ENCODE assay signal across 10 cellular contexts in genomic region chr1:153261793-153262371, GRCh38. TPM values are rescaled to one million over a fixed set of nuclear protein-coding genes. Genes with fewer than 3 reads are reported as not detected.
A peak's percentile ranks its signal among the peaks of the same experiment; 100 is the strongest.
DNase-seq lines count a peak whose midpoint lies in the region; TF ChIP-seq lines count a peak whose summit lies in the region.
"Had no signal": no experiment of that assay in that cellular context is flagged by ENCODE, and none has a peak within 500 bp of the region (broad histone marks: within the 10 kb centered on the region; RNA-seq: fewer than 3 reads in every experiment).

No MANE protein-coding gene starts in this region.

- H3K4me1 Mint-ChIP-seq in IgD-negative memory B cell (peaks cover 19 to 21% (median 20%) of the 10 kb centered on the region in 3 donors), nephron progenitor cell (peaks cover 5% of the 10 kb centered on the region)

- peaks cover 10% of the 10 kb centered on the region for H3K9me3 ChIP-seq in BLaER1

- H3K36me3 Mint-ChIP-seq in IgD-negative memory B cell (no peaks in the 10 kb centered on the region), nephron progenitor cell (ENCODE audit: low read depth) (no peaks in the 10 kb centered on the region)
- H3K36me3 Mint-ChIP-seq: activated naive CD4-positive, alpha-beta T cell treated with anti-CD3 and anti-CD28 coated beads, Interleukin-2, amount 50 U/mL, for 72 hours had no signal

- TF ChIP-seq CTCF in dorsolateral prefrontal cortex (IDR thresholded peaks at IDR 0.05 in 54 of 56, conservative IDR thresholded peaks at IDR 0.05 in 2 of 56; ENCODE audit: low read depth in 1 of 56, partially characterized antibody in 56 of 56) (no peak), nephron progenitor cell (IDR thresholded peaks at IDR 0.05) (no peak)

- peak overlapping the region; percentile 65 for H3K9ac ChIP-seq in BLaER1

- H3K27ac ChIP-seq in BLaER1 (no peak overlapping the region), dorsolateral prefrontal cortex (peak overlapping the region in 38 of 59 donors; percentile 8 to 81 (median 61))

- peaks cover 36% of the 10 kb centered on the region for H3K4me1 ChIP-seq in BLaER1

- H3K4me3 ChIP-seq in BLaER1 (peak overlapping the region; percentile 72), dorsolateral prefrontal cortex (peak overlapping the region; percentile 37 to 74 (median 53))

- H3K36me3 ChIP-seq in BLaER1 = no peaks in the 10 kb centered on the region

- peak overlapping the region; percentile 100 for H3K4me2 ChIP-seq in BLaER1

- H3K9me3 Mint-ChIP-seq in IgD-negative memory B cell (peaks cover 0 to 2% (median 0%) of the 10 kb centered on the region in 3 donors), nephron progenitor cell (peaks cover 45% of the 10 kb centered on the region)
- H3K9me3 Mint-ChIP-seq: activated naive CD4-positive, alpha-beta T cell treated with anti-CD3 and anti-CD28 coated beads, Interleukin-2, amount 50 U/mL, for 72 hours had no signal

- intact Hi-C loops in dorsolateral prefrontal cortex (cut with DNase I) = no loop called here

- H3K27me3 Mint-ChIP-seq in IgD-negative memory B cell = peaks cover 36% of the 10 kb centered on the region
- H3K27me3 Mint-ChIP-seq in nephron progenitor cell (ENCODE audit: low read depth, poor library complexity) = peaks cover 66% of the 10 kb centered on the region

- DNase-seq in dorsolateral prefrontal cortex (no peak), nephron progenitor cell (no peak), T-helper 9 cell (no peak), NCI-H128 (lab: John Stamatoyannopoulos, UW; ENCODE audit: unreplicated experiment) (no peak), SKM-1 (lab: John Stamatoyannopoulos, UW; ENCODE audit: unreplicated experiment) (no peak), DMS153 treated with DMSO at 0.1 percent for 48 hours (lab: John Stamatoyannopoulos, UW; ENCODE audit: unreplicated experiment) (no peak)

- H3K27me3 ChIP-seq in BLaER1 = peaks cover 54% of the 10 kb centered on the region
- peaks cover 0 to 70% (median 21%) of the 10 kb centered on the region in 45 donors for H3K27me3 ChIP-seq in dorsolateral prefrontal cortex

- peaks cover 8% of the 10 kb centered on the region; the same call in 1 of the 2 replicates for H4K20me1 ChIP-seq in BLaER1

- peak overlapping the region in 2 of 3 donors; percentile 9 to 60 for H3K27ac Mint-ChIP-seq in IgD-negative memory B cell
- no peak overlapping the region for H3K27ac Mint-ChIP-seq in nephron progenitor cell
- H3K27ac Mint-ChIP-seq: activated naive CD4-positive, alpha-beta T cell treated with anti-CD3 and anti-CD28 coated beads, Interleukin-2, amount 50 U/mL, for 72 hours had no signal

- H3K4me3 Mint-ChIP-seq in IgD-negative memory B cell = peak overlapping the region; percentile 53 to 80 (median 74)
- peak overlapping the region; percentile 82 for H3K4me3 Mint-ChIP-seq in nephron progenitor cell

RNA-seq across cellular contexts. Expression of gene LORICRIN, which starts 2.4 kb away (rescaled TPM):
- polyA plus RNA-seq in IgD-negative memory B cell = not detected
- 1 to 10 TPM in 1 of 120 experiments, under 1 TPM in 23, not detected in 96; 0.30 to 1.4 (median 0.50) TPM for total RNA-seq in dorsolateral prefrontal cortex
- total RNA-seq: activated naive CD4-positive, alpha-beta T cell treated with anti-CD3 and anti-CD28 coated beads, Interleukin-2, amount 50 U/mL, for 72 hours; M059J had no signal

RNA-seq across cellular contexts. Expression of gene PRR9, which starts 44.5 kb away (rescaled TPM):
- not detected for polyA plus RNA-seq in IgD-negative memory B cell
- not detected for total RNA-seq in dorsolateral prefrontal cortex
- total RNA-seq: activated naive CD4-positive, alpha-beta T cell treated with anti-CD3 and anti-CD28 coated beads, Interleukin-2, amount 50 U/mL, for 72 hours; M059J had no signal

RNA-seq across cellular contexts. Expression of gene PGLYRP3, which starts 50.9 kb away (rescaled TPM):
- not detected for polyA plus RNA-seq in IgD-negative memory B cell
- not detected for total RNA-seq in dorsolateral prefrontal cortex
- total RNA-seq: activated naive CD4-positive, alpha-beta T cell treated with anti-CD3 and anti-CD28 coated beads, Interleukin-2, amount 50 U/mL, for 72 hours; M059J had no signal

RNA-seq across cellular contexts. Expression of gene LELP1, which starts 58.7 kb away (rescaled TPM):
- polyA plus RNA-seq in IgD-negative memory B cell = not detected
- not detected for total RNA-seq in dorsolateral prefrontal cortex
- total RNA-seq: activated naive CD4-positive, alpha-beta T cell treated with anti-CD3 and anti-CD28 coated beads, Interleukin-2, amount 50 U/mL, for 72 hours; M059J had no signal
